In genomic region chr13:19958119-19959111, GRCh38 we compare ENCODE assay signal across 8 cellular contexts. TPM values are rescaled to one million over a fixed set of nuclear protein-coding genes. Genes with fewer than 3 reads are reported as not detected.
A peak's percentile ranks its signal among the peaks of the same experiment; 100 is the strongest.
DNase-seq lines count a peak whose midpoint lies in the region; ATAC-seq and TF ChIP-seq lines count a peak whose summit lies in the region.

Gene ZMYM2, plus strand, starts transcription at chr13:19958727. Its CDS starts 34,346 bp downstream, at chr13:19993073.

- H3K27ac ChIP-seq in temporal lobe (ENCODE audit: low read depth, low read length), result peak within 1 kb of the TSS; percentile 93

- peak within 1 kb of the TSS; percentile 95 for H3K27ac Mint-ChIP-seq in activated naive CD8-positive, alpha-beta T cell

- no peaks in the 10 kb centered on the region for H3K9me3 Mint-ChIP-seq in activated naive CD8-positive, alpha-beta T cell (ENCODE audit: low read depth)

- peak; percentile 83 for ATAC-seq in HG02678 (IDR thresholded peaks at IDR 0.05; ENCODE audit: unreplicated experiment)
- ATAC-seq in omental fat pad (ENCODE audit: low FRiP score), result peak; percentile 98

- no peaks in the 10 kb centered on the region for H3K36me3 Mint-ChIP-seq in activated naive CD8-positive, alpha-beta T cell

- peak within 1 kb of the TSS; percentile 96 for H3K4me3 Mint-ChIP-seq in activated naive CD8-positive, alpha-beta T cell

- H3K4me3 ChIP-seq in GM12864 (ENCODE audit: low read depth, low read length), result peak within 1 kb of the TSS; percentile 82

- no peaks in the 10 kb centered on the region for H3K27me3 Mint-ChIP-seq in activated naive CD8-positive, alpha-beta T cell

- TF ChIP-seq CTCF in GM12864 (IDR thresholded peaks at IDR 0.05; ENCODE audit: low read depth, low read length, missing control alignments), result no peak
- no peak for TF ChIP-seq CTCF in omental fat pad (IDR thresholded peaks at IDR 0.05)

- H3K4me1 Mint-ChIP-seq in activated naive CD8-positive, alpha-beta T cell (ENCODE audit: low read depth), result peaks cover 34% of the 10 kb centered on the region

- DNase-seq in GM12864 (ENCODE audit: low read depth), result peak; percentile 89
- peak; percentile 80 for DNase-seq in NCI-H1105 treated with DMSO at 0.1 percent for 48 hours (lab: John Stamatoyannopoulos, UW)
- DNase-seq in SKM-1 treated with dmso at 0.1 percent for 144 hours (lab: John Stamatoyannopoulos, UW; ENCODE audit: unreplicated experiment), result peak; percentile 90
- peak; percentile 98 for DNase-seq in glomerular visceral epithelial cell (ENCODE audit: extremely low spot score)
- peak; percentile 97 for DNase-seq in omental fat pad (ENCODE audit: low spot score)

RNA-seq across cellular contexts. Expression of gene ZMYM2, which starts in this region (rescaled TPM):
- total RNA-seq in omental fat pad (10 to 100 TPM; 42.2 to 67.8 (median 63.0) TPM), temporal lobe (146 TPM)

Comparison
In these comparisons a context has a peak if more than half of its experiments do, and no peak if none do; other contexts are left out.
1. Peak in every context shown above with its lines: DNase-seq, ATAC-seq, H3K4me3 ChIP-seq and H3K27ac ChIP-seq.